ENCODE assay signal across 1 cellular context in the genomic region with DNA sequence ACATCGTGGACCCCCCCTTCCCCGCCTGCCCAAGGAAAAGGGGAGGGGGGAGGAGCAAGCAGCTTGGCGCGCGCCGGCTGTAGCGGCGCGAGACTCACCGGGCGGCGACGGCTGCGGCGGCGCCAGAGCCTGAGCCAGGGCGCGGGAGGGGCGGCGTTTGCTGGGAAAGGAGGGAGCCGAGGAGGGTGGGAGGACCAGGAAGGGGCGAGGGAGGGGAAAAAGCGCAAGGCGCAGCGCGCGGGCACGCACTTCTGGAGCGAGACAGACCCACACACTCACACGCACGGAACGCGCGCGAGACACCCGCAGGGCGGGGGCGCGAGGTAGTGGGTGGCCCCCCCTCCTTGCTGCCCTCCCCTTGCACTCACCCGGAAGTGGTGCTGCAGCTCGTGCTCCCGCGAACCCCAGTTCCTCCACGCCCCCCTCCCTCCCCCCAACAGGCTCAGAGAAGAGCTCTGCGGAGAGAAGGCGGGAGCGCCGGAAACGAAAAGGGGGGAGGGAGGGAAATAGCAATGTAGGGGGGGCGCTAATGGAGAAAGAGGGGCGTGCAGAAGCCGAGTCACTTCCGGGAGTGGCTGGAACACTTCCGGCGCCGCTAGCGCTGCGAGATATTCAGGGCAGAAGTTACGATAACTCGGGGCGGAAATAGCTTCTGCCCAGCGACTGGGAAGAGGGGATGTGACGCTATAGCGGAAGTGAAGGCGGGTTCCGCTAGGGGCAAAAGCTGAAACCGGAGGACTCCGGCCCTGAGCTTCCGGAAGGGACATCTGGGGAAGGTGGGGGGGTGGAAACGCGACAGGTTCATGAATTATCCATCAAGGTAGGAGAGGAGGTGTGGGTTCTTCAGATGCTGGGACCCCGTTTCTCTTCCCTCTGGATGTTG.
TF ChIP-seq lines count a peak whose summit lies in the region.

A gene (minus strand): TSS at position 376 of the 883 bp plus-strand sequence. CDS start 9,855 bp downstream, outside the sequence.

TF ChIP-seq in K562, 482 proteins besides CTCF, POLR2A, EP300 and RAD21 (continued from another document and continues in another):
- TF ChIP-seq, protein P1, sequence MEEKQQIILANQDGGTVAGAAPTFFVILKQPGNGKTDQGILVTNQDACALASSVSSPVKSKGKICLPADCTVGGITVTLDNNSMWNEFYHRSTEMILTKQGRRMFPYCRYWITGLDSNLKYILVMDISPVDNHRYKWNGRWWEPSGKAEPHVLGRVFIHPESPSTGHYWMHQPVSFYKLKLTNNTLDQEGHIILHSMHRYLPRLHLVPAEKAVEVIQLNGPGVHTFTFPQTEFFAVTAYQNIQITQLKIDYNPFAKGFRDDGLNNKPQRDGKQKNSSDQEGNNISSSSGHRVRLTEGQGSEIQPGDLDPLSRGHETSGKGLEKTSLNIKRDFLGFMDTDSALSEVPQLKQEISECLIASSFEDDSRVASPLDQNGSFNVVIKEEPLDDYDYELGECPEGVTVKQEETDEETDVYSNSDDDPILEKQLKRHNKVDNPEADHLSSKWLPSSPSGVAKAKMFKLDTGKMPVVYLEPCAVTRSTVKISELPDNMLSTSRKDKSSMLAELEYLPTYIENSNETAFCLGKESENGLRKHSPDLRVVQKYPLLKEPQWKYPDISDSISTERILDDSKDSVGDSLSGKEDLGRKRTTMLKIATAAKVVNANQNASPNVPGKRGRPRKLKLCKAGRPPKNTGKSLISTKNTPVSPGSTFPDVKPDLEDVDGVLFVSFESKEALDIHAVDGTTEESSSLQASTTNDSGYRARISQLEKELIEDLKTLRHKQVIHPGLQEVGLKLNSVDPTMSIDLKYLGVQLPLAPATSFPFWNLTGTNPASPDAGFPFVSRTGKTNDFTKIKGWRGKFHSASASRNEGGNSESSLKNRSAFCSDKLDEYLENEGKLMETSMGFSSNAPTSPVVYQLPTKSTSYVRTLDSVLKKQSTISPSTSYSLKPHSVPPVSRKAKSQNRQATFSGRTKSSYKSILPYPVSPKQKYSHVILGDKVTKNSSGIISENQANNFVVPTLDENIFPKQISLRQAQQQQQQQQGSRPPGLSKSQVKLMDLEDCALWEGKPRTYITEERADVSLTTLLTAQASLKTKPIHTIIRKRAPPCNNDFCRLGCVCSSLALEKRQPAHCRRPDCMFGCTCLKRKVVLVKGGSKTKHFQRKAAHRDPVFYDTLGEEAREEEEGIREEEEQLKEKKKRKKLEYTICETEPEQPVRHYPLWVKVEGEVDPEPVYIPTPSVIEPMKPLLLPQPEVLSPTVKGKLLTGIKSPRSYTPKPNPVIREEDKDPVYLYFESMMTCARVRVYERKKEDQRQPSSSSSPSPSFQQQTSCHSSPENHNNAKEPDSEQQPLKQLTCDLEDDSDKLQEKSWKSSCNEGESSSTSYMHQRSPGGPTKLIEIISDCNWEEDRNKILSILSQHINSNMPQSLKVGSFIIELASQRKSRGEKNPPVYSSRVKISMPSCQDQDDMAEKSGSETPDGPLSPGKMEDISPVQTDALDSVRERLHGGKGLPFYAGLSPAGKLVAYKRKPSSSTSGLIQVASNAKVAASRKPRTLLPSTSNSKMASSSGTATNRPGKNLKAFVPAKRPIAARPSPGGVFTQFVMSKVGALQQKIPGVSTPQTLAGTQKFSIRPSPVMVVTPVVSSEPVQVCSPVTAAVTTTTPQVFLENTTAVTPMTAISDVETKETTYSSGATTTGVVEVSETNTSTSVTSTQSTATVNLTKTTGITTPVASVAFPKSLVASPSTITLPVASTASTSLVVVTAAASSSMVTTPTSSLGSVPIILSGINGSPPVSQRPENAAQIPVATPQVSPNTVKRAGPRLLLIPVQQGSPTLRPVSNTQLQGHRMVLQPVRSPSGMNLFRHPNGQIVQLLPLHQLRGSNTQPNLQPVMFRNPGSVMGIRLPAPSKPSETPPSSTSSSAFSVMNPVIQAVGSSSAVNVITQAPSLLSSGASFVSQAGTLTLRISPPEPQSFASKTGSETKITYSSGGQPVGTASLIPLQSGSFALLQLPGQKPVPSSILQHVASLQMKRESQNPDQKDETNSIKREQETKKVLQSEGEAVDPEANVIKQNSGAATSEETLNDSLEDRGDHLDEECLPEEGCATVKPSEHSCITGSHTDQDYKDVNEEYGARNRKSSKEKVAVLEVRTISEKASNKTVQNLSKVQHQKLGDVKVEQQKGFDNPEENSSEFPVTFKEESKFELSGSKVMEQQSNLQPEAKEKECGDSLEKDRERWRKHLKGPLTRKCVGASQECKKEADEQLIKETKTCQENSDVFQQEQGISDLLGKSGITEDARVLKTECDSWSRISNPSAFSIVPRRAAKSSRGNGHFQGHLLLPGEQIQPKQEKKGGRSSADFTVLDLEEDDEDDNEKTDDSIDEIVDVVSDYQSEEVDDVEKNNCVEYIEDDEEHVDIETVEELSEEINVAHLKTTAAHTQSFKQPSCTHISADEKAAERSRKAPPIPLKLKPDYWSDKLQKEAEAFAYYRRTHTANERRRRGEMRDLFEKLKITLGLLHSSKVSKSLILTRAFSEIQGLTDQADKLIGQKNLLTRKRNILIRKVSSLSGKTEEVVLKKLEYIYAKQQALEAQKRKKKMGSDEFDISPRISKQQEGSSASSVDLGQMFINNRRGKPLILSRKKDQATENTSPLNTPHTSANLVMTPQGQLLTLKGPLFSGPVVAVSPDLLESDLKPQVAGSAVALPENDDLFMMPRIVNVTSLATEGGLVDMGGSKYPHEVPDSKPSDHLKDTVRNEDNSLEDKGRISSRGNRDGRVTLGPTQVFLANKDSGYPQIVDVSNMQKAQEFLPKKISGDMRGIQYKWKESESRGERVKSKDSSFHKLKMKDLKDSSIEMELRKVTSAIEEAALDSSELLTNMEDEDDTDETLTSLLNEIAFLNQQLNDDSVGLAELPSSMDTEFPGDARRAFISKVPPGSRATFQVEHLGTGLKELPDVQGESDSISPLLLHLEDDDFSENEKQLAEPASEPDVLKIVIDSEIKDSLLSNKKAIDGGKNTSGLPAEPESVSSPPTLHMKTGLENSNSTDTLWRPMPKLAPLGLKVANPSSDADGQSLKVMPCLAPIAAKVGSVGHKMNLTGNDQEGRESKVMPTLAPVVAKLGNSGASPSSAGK (IDR thresholded peaks at IDR 0.05) = no peak
- TF ChIP-seq PHB2 (IDR thresholded peaks at IDR 0.05; ENCODE audit: low read depth) = no peak
- no peak for TF ChIP-seq SMARCB1 (IDR thresholded peaks at IDR 0.05; ENCODE audit: insufficient read length, low read depth)
- TF ChIP-seq ZNF274 (IDR thresholded peaks at IDR 0.05; ENCODE audit: borderline replicate concordance, low read depth, low read length) = no peak
- TF ChIP-seq SRSF1 (IDR thresholded peaks at IDR 0.05; ENCODE audit: low read depth, low read length) = 0 out of 2 replicates have a peak, but pooled peaks have one; percentile 48
- TF ChIP-seq RBM14 (IDR thresholded peaks at IDR 0.05; ENCODE audit: borderline replicate concordance, insufficient read depth, low read depth, low read length) = no peak
- TF ChIP-seq BRD4 (IDR thresholded peaks at IDR 0.05) = peak; percentile 63; the same call in 1 of the 2 replicates
- no peak for TF ChIP-seq STAT5A (IDR thresholded peaks at IDR 0.05; ENCODE audit: borderline replicate concordance, low read length)
- TF ChIP-seq TEAD1 (CRISPR knock-in tag; IDR thresholded peaks at IDR 0.05) = no peak; a peak in 1 of 4 replicates
- TF ChIP-seq HNRNPUL1 (IDR thresholded peaks at IDR 0.05; ENCODE audit: low read length) = no peak
- TF ChIP-seq ARID2 (IDR thresholded peaks at IDR 0.05) = no peak
- TF ChIP-seq ZKSCAN3 (CRISPR knock-in tag; IDR thresholded peaks at IDR 0.05) = no peak
- peak; percentile 49 for TF ChIP-seq POLR2B (IDR thresholded peaks at IDR 0.05; ENCODE audit: low read depth, partially characterized antibody)
- TF ChIP-seq NFE2L1 (tag; IDR thresholded peaks at IDR 0.05; ENCODE audit: borderline replicate concordance, low read depth) = no peak
- no peak for TF ChIP-seq NFATC3 (IDR thresholded peaks at IDR 0.05)
- TF ChIP-seq, protein P2, sequence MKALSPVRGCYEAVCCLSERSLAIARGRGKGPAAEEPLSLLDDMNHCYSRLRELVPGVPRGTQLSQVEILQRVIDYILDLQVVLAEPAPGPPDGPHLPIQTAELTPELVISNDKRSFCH (CRISPR knock-in tag; IDR thresholded peaks at IDR 0.05) = no peak
- TF ChIP-seq, protein P2 (tag; IDR thresholded peaks at IDR 0.05) = no peak
- no peak for TF ChIP-seq CSDE1 (IDR thresholded peaks at IDR 0.05)
- TF ChIP-seq ARNT (IDR thresholded peaks at IDR 0.05) = 0 out of 4 replicates have a peak, but pooled peaks of 1 of the 2 experiments have one; percentile 18
- no peak for TF ChIP-seq ZNF3 (CRISPR knock-in tag; IDR thresholded peaks at IDR 0.05)
- TF ChIP-seq, protein P3, sequence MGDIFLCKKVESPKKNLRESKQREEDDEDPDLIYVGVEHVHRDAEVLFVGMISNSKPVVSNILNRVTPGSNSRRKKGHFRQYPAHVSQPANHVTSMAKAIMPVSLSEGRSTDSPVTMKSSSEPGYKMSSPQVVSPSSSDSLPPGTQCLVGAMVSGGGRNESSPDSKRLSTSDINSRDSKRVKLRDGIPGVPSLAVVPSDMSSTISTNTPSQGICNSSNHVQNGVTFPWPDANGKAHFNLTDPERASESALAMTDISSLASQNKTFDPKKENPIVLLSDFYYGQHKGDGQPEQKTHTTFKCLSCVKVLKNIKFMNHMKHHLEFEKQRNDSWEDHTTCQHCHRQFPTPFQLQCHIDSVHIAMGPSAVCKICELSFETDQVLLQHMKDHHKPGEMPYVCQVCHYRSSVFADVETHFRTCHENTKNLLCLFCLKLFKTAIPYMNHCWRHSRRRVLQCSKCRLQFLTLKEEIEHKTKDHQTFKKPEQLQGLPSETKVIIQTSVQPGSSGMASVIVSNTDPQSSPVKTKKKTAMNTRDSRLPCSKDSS (IDR thresholded peaks at IDR 0.05; ENCODE audit: low read depth, partially characterized antibody) = no peak
- no peak for TF ChIP-seq PPARD (CRISPR knock-in tag; IDR thresholded peaks at IDR 0.05)
- TF ChIP-seq ATF7 (IDR thresholded peaks at IDR 0.05) = peak; percentile 84
- no peak for TF ChIP-seq ZBTB8A (IDR thresholded peaks at IDR 0.05; ENCODE audit: partially characterized antibody)
- TF ChIP-seq, protein P4, sequence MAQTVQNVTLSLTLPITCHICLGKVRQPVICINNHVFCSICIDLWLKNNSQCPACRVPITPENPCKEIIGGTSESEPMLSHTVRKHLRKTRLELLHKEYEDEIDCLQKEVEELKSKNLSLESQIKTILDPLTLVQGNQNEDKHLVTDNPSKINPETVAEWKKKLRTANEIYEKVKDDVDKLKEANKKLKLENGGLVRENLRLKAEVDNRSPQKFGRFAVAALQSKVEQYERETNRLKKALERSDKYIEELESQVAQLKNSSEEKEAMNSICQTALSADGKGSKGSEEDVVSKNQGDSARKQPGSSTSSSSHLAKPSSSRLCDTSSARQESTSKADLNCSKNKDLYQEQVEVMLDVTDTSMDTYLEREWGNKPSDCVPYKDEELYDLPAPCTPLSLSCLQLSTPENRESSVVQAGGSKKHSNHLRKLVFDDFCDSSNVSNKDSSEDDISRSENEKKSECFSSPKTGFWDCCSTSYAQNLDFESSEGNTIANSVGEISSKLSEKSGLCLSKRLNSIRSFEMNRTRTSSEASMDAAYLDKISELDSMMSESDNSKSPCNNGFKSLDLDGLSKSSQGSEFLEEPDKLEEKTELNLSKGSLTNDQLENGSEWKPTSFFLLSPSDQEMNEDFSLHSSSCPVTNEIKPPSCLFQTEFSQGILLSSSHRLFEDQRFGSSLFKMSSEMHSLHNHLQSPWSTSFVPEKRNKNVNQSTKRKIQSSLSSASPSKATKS (CRISPR knock-in tag; IDR thresholded peaks at IDR 0.05) = no peak
- 0 out of 2 replicates have a peak, but pooled peaks have one; percentile 32 for TF ChIP-seq LCOR (CRISPR knock-in tag; IDR thresholded peaks at IDR 0.05)
- TF ChIP-seq ADNP (tag; IDR thresholded peaks at IDR 0.05) = no peak
- TF ChIP-seq WHSC1 (IDR thresholded peaks at IDR 0.05; ENCODE audit: low read length) = no peak
- TF ChIP-seq, protein P5, sequence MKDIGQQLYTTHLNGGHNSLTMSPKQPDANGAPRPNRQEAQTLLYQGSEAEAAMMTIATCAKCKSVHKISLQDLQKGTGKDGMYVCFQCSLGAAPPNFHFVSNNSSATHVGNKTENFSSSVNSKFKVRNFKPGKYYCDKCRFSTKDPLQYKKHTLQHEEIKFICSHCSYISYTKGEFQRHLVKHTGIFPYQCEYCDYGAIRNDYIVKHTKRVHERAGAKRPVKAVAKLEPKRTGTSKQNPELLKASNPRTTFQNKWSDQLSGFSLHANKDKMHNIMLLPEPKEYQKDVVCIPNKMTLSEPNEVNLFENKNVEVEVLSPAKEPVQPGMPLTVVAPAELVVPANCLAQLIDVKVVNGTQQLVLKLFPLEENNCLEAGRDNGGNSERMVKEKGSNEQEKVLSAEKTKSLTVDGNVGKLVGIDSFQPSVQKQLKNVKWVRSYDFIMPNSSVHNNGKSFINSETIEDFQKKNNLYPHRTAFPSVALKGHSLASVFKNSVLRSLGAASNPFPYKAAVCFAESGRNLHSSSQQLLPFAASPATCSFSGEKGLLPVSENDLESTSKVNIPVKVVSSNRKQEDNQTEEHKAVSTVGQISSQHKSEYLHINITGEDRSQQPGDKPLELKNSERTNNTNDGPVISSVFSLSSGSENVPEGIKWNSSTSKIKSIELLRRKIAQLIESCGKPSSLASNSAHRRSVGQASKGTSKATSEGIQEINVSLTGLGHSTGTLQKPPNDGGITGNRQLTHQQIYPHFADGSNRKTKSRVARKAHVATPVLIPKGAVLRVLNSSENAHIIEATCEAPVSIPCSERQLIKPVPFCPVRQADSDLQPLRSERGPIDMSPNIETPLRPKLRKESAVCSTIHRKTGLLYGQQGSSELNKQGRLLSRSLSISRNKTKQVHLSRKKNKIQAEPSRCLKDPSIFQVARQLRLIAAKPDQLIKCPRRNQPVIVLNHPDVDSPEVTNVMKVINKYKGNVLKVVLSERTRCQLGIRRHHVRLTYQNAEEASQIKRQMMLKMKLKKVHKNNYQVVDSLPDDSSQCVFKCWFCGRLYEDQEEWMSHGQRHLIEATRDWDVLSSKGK (CRISPR knock-in tag; IDR thresholded peaks at IDR 0.05) = no peak
- TF ChIP-seq, protein P6, sequence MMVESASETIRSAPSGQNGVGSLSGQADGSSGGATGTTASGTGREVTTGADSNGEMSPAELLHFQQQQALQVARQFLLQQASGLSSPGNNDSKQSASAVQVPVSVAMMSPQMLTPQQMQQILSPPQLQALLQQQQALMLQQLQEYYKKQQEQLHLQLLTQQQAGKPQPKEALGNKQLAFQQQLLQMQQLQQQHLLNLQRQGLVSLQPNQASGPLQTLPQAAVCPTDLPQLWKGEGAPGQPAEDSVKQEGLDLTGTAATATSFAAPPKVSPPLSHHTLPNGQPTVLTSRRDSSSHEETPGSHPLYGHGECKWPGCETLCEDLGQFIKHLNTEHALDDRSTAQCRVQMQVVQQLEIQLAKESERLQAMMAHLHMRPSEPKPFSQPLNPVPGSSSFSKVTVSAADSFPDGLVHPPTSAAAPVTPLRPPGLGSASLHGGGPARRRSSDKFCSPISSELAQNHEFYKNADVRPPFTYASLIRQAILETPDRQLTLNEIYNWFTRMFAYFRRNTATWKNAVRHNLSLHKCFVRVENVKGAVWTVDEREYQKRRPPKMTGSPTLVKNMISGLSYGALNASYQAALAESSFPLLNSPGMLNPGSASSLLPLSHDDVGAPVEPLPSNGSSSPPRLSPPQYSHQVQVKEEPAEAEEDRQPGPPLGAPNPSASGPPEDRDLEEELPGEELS (CRISPR knock-in tag; IDR thresholded peaks at IDR 0.05; ENCODE audit: borderline replicate concordance) = no peak
- no peak for TF ChIP-seq EZH2 (IDR thresholded peaks at IDR 0.05; ENCODE audit: borderline replicate concordance, low read depth, low read length)
- TF ChIP-seq, protein P7, sequence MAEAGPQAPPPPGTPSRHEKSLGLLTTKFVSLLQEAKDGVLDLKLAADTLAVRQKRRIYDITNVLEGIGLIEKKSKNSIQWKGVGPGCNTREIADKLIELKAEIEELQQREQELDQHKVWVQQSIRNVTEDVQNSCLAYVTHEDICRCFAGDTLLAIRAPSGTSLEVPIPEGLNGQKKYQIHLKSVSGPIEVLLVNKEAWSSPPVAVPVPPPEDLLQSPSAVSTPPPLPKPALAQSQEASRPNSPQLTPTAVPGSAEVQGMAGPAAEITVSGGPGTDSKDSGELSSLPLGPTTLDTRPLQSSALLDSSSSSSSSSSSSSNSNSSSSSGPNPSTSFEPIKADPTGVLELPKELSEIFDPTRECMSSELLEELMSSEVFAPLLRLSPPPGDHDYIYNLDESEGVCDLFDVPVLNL (CRISPR knock-in tag; IDR thresholded peaks at IDR 0.05; ENCODE audit: low read depth) = no peak
